Comparison of ENCODE assay signal across 13 cellular contexts in genomic region chr1:20729990-20730689, GRCh38. TPM values are rescaled to one million over a fixed set of nuclear protein-coding genes. Genes with fewer than 3 reads are reported as not detected.
DNase-seq lines count a peak whose midpoint lies in the region; ATAC-seq and TF ChIP-seq lines count a peak whose summit lies in the region.
"Had no signal": no experiment of that assay in that cellular context is flagged by ENCODE, and none has a peak within 500 bp of the region (broad histone marks: within the 10 kb centered on the region; RNA-seq: fewer than 3 reads in every experiment).

No MANE protein-coding gene starts in this region.

- TF ChIP-seq CTCF in WI38 (IDR thresholded peaks at IDR 0.05; ENCODE audit: low read depth, low read length) (no peak), kidney epithelial cell (IDR thresholded peaks at IDR 0.05; ENCODE audit: insufficient read depth, low read length, poor library complexity, severe bottlenecking) (no peak), upper lobe of right lung (IDR thresholded peaks at IDR 0.05) (no peak)

- peak overlapping the region; percentile 2 for H3K27ac Mint-ChIP-seq in activated naive CD4-positive, alpha-beta T cell treated with anti-CD3 and anti-CD28 coated beads, Interleukin-2, amount 50 U/mL, for 24 hours
- no peak overlapping the region for H3K27ac Mint-ChIP-seq in activated naive CD4-positive, alpha-beta T cell treated with anti-CD3 and anti-CD28 coated beads, Interleukin-2, amount 10 ng/mL, durations not matched to agents 7 days and 5 days

- no peak overlapping the region for H3K27ac ChIP-seq in upper lobe of right lung
- H3K27ac ChIP-seq: SJSA1 had no signal

- H3K4me3 ChIP-seq in WI38 (ENCODE audit: low read depth, low read length): peak overlapping the region; percentile 65
- H3K4me3 ChIP-seq in kidney epithelial cell (ENCODE audit: low read depth, low read length): peak overlapping the region; percentile 4
- H3K4me3 ChIP-seq in upper lobe of right lung: no peak overlapping the region
- H3K4me3 ChIP-seq: SJSA1 had no signal

- no peak for DNase-seq in activated naive CD4-positive, alpha-beta T cell treated with anti-CD3 and anti-CD28 coated beads, Interleukin-2, amount 10 ng/mL, durations not matched to agents 7 days and 5 days
- DNase-seq in kidney epithelial cell (ENCODE audit: low read depth): no peak
- peak; percentile 48 for DNase-seq in upper lobe of right lung
- DNase-seq in CD1c-positive myeloid dendritic cell (ENCODE audit: extremely low spot score): no peak
- DNase-seq in glomerular visceral epithelial cell (ENCODE audit: extremely low spot score): no peak
- DNase-seq: BE2C, NCI-H446 treated with DMSO at 0.1 percent for 48 hours, nucleus accumbens had no signal

- no peaks in the 10 kb centered on the region for H3K36me3 Mint-ChIP-seq in activated naive CD4-positive, alpha-beta T cell treated with anti-CD3 and anti-CD28 coated beads, Interleukin-2, amount 50 U/mL, for 24 hours
- peaks cover 2% of the 10 kb centered on the region for H3K36me3 Mint-ChIP-seq in activated naive CD4-positive, alpha-beta T cell treated with anti-CD3 and anti-CD28 coated beads, Interleukin-2, amount 10 ng/mL, durations not matched to agents 7 days and 5 days
- H3K36me3 Mint-ChIP-seq: stimulated activated memory B cell treated with anti-CD40 and anti-IgM and Interleukin-4, amounts not matched to agents 10 μg/mL and 1 μg/mL and 100 μg/mL, for 72 hours had no signal

- H3K4me1 ChIP-seq in upper lobe of right lung: peaks cover 16% of the 10 kb centered on the region
- H3K4me1 ChIP-seq: BE2C had no signal

- ATAC-seq in upper lobe of right lung: no peak
- no peak for ATAC-seq in GM19463 (IDR thresholded peaks at IDR 0.05; ENCODE audit: unreplicated experiment)
- ATAC-seq: stimulated activated memory B cell treated with anti-CD40 and anti-IgM and Interleukin-4, amounts not matched to agents 10 μg/mL and 1 μg/mL and 100 μg/mL, for 72 hours had no signal

- H3K4me3 Mint-ChIP-seq in activated naive CD4-positive, alpha-beta T cell treated with anti-CD3 and anti-CD28 coated beads, Interleukin-2, amount 50 U/mL, for 24 hours: peak overlapping the region; percentile 61
- H3K4me3 Mint-ChIP-seq in activated naive CD4-positive, alpha-beta T cell treated with anti-CD3 and anti-CD28 coated beads, Interleukin-2, amount 10 ng/mL, durations not matched to agents 7 days and 5 days: no peak overlapping the region

- no peaks in the 10 kb centered on the region for H3K9me3 ChIP-seq in upper lobe of right lung
- H3K9me3 ChIP-seq: BE2C, SJSA1 had no signal

- no peaks in the 10 kb centered on the region for H3K27me3 ChIP-seq in kidney epithelial cell (ENCODE audit: control insufficient read depth, insufficient read depth, low read length)
- peaks cover 20% of the 10 kb centered on the region for H3K27me3 ChIP-seq in upper lobe of right lung
- H3K27me3 ChIP-seq: BE2C had no signal

- CTCF ChIA-PET in activated naive CD4-positive, alpha-beta T cell treated with anti-CD3 and anti-CD28 coated beads, Interleukin-2, amount 10 ng/mL, durations not matched to agents 7 days and 5 days (lab: Charles Lee): interaction anchor here (0.5 to 0.7 kb wide), 3 partner anchors 38 to 465 kb away, joined by 3 read pairs; no protein-coding TSS in a partner anchor

- H3K9me3 Mint-ChIP-seq in activated naive CD4-positive, alpha-beta T cell treated with anti-CD3 and anti-CD28 coated beads, Interleukin-2, amount 50 U/mL, for 24 hours: no peaks in the 10 kb centered on the region
- no peaks in the 10 kb centered on the region for H3K9me3 Mint-ChIP-seq in activated naive CD4-positive, alpha-beta T cell treated with anti-CD3 and anti-CD28 coated beads, Interleukin-2, amount 10 ng/mL, durations not matched to agents 7 days and 5 days
- H3K9me3 Mint-ChIP-seq: stimulated activated memory B cell treated with anti-CD40 and anti-IgM and Interleukin-4, amounts not matched to agents 10 μg/mL and 1 μg/mL and 100 μg/mL, for 72 hours had no signal

- peaks cover 8% of the 10 kb centered on the region for H3K27me3 Mint-ChIP-seq in activated naive CD4-positive, alpha-beta T cell treated with anti-CD3 and anti-CD28 coated beads, Interleukin-2, amount 50 U/mL, for 24 hours
- peaks cover 72% of the 10 kb centered on the region for H3K27me3 Mint-ChIP-seq in activated naive CD4-positive, alpha-beta T cell treated with anti-CD3 and anti-CD28 coated beads, Interleukin-2, amount 10 ng/mL, durations not matched to agents 7 days and 5 days

- H3K4me1 Mint-ChIP-seq in activated naive CD4-positive, alpha-beta T cell treated with anti-CD3 and anti-CD28 coated beads, Interleukin-2, amount 50 U/mL, for 24 hours: peaks cover 9% of the 10 kb centered on the region
- peaks cover 21% of the 10 kb centered on the region for H3K4me1 Mint-ChIP-seq in activated naive CD4-positive, alpha-beta T cell treated with anti-CD3 and anti-CD28 coated beads, Interleukin-2, amount 10 ng/mL, durations not matched to agents 7 days and 5 days

- intact Hi-C loops in upper lobe of right lung (cut with DNase I): no loop called here

- no peaks in the 10 kb centered on the region for H3K36me3 ChIP-seq in kidney epithelial cell (ENCODE audit: control insufficient read depth, insufficient read depth, low read length)
- no peaks in the 10 kb centered on the region for H3K36me3 ChIP-seq in upper lobe of right lung
- H3K36me3 ChIP-seq: BE2C, SJSA1 had no signal

RNA-seq across cellular contexts. Expression of gene SH2D5, which starts 2.4 kb away (rescaled TPM):
- total RNA-seq in kidney epithelial cell (11.7 and 17.5 TPM in 2 replicates), upper lobe of right lung (0.52 TPM)

RNA-seq across cellular contexts. Expression of gene KIF17, which starts 12.3 kb away (rescaled TPM):
- total RNA-seq in kidney epithelial cell: 1.3 and 1.6 TPM in 2 replicates
- total RNA-seq in upper lobe of right lung: 4.6 TPM

RNA-seq across cellular contexts. Expression of gene HP1BP3, which starts 57.0 kb away (rescaled TPM):
- total RNA-seq in kidney epithelial cell (101 and 122 TPM in 2 replicates), upper lobe of right lung (249 TPM)
